In genomic region chr4:93654276-93654675, GRCh38 we compare ENCODE assay signal across 27 cellular contexts.
"Had no signal": no experiment of that assay in that cellular context is flagged by ENCODE, and none has a peak within 500 bp of the region (broad histone marks: within the 10 kb centered on the region; RNA-seq: fewer than 3 reads in every experiment).

No MANE protein-coding gene starts in this region.

- H3K36me3 ChIP-seq: esophagus squamous epithelium, gastrocnemius medialis, heart right ventricle, left lung, lower lobe of right lung had no signal

- H3K4me3 ChIP-seq: coronary artery, dorsolateral prefrontal cortex, esophagus squamous epithelium, gastrocnemius medialis, heart right ventricle, left lung, lower lobe of right lung, mucosa of descending colon had no signal

- H3K27ac ChIP-seq: coronary artery, dorsolateral prefrontal cortex, epithelial cell of prostate, esophagus squamous epithelium, gastrocnemius medialis, heart right ventricle, left lung, lower lobe of right lung had no signal

- H3K4me1 Mint-ChIP-seq: mesothelial cell of epicardium, naive B cell had no signal

- FAIRE-seq: colon, endometrium, islet of Langerhans, keratinocyte had no signal

- H3K27me3 ChIP-seq: dorsolateral prefrontal cortex, esophagus squamous epithelium, gastrocnemius medialis, heart right ventricle, left lung had no signal

- H3K4me1 ChIP-seq: esophagus squamous epithelium, gastrocnemius medialis, heart right ventricle, left lung, lower lobe of right lung had no signal

- DNase-seq: dermis blood vessel endothelial cell; dorsolateral prefrontal cortex; effector CD4-positive, alpha-beta T cell; effector memory CD4-positive, alpha-beta T cell; erythroblast; esophagus squamous epithelium; foreskin fibroblast; foreskin melanocyte; gastrocnemius medialis; glutamatergic neuron; heart right ventricle; hippocampal formation; left cardiac atrium; left lung; left ventricle myocardium superior; lower lobe of right lung; mesenchymal stem cell; mucosa of descending colon; naive B cell had no signal

- H3K27ac Mint-ChIP-seq: mesothelial cell of epicardium, naive B cell had no signal

- H3K4me3 Mint-ChIP-seq: mesothelial cell of epicardium, naive B cell had no signal

- H3K9me3 ChIP-seq: esophagus squamous epithelium, gastrocnemius medialis, heart right ventricle, left lung, lower lobe of right lung, mucosa of descending colon had no signal

- H3K36me3 Mint-ChIP-seq: mesothelial cell of epicardium, naive B cell had no signal

- ATAC-seq: esophagus mucosa, gastrocnemius medialis, heart right ventricle, left cardiac atrium, left lung, left ventricle myocardium superior, lower lobe of right lung, mucosa of descending colon had no signal

- H3K27me3 Mint-ChIP-seq: naive B cell had no signal
